8 cellular contexts compared by ENCODE assay signal in the genomic region with DNA sequence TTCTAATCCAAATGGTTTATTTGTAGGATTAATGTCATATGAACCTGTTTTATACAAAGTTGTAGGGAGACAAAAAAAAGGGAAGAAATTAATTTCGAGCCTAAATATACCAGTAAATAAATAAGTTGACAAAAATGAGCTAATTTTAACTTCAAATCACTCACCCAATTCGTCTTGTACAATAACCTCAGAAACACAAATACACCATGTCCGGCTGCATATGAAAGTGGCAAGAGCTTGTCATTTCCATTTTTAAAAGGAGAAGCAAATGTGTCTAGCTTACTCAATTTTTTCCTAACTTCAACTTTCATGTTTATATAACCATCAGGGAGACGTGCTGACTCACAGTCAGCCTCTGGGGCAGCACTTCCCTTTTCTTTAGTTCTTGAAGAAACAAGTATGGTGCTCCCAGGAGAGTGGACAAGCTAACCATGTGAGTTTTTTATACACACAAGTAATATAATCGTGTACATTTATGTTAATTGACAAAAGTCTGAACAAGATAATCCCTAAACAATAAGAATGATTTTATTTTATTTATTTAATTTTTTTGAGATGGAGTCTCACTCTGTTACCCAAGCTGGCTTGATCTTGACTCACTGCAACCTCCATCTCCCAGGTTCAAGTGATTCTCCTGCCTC. TPM values are rescaled to one million over a fixed set of nuclear protein-coding genes. Genes with fewer than 3 reads are reported as not detected.
DNase-seq lines count a peak whose midpoint lies in the region; ATAC-seq and TF ChIP-seq lines count a peak whose summit lies in the region.

No MANE protein-coding gene starts in this region.

- H3K27me3 Mint-ChIP-seq in activated naive CD8-positive, alpha-beta T cell treated with anti-CD3 and anti-CD28 coated beads for 36 hours = no peaks in the 10 kb centered on the region

- peaks cover 31% of the 10 kb centered on the region for H3K4me1 Mint-ChIP-seq in activated naive CD8-positive, alpha-beta T cell treated with anti-CD3 and anti-CD28 coated beads for 36 hours

- H3K4me1 ChIP-seq in tibial nerve = peaks cover 0 to 7% (median 0%) of the 10 kb centered on the region in 4 donors

- peaks cover 1% of the 10 kb centered on the region for H3K9me3 Mint-ChIP-seq in activated naive CD8-positive, alpha-beta T cell treated with anti-CD3 and anti-CD28 coated beads for 36 hours

- H3K27ac Mint-ChIP-seq in activated naive CD8-positive, alpha-beta T cell treated with anti-CD3 and anti-CD28 coated beads for 36 hours = peak overlapping the region; percentile 35

- H3K36me3 ChIP-seq in tibial nerve = no peaks in the 10 kb centered on the region

- WGBS in tibial nerve, 2 donors = 46 to 51% methylated on average over 5 of the region's 5 CpGs

- peak overlapping the region in 2 of 4 donors; percentile 54 to 71 for H3K27ac ChIP-seq in tibial nerve

- H3K36me3 Mint-ChIP-seq in activated naive CD8-positive, alpha-beta T cell treated with anti-CD3 and anti-CD28 coated beads for 36 hours = peaks cover 1% of the 10 kb centered on the region

- ATAC-seq in GM21367 (IDR thresholded peaks at IDR 0.05; ENCODE audit: unreplicated experiment) (peak; percentile 90), HG03571 (IDR thresholded peaks at IDR 0.05; ENCODE audit: unreplicated experiment) (peak; percentile 88)

- no peak for TF ChIP-seq POLR2A in tibial nerve (IDR thresholded peaks at IDR 0.05)

- no peaks in the 10 kb centered on the region for H3K27me3 ChIP-seq in tibial nerve

- H3K4me3 ChIP-seq in tibial nerve = no peak overlapping the region

- TF ChIP-seq CTCF in tibial nerve (IDR thresholded peaks at IDR 0.05) = no peak

- H3K9me3 ChIP-seq in tibial nerve = no peaks in the 10 kb centered on the region

- TF ChIP-seq EP300 in tibial nerve (IDR thresholded peaks at IDR 0.05) = peak; percentile 67 to 74

- DNase-seq in ELR (ENCODE audit: low read depth) = peak; percentile 89
- no peak for DNase-seq in activated naive CD8-positive, alpha-beta T cell treated with anti-CD3 and anti-CD28 coated beads for 36 hours
- peak; percentile 93 for DNase-seq in iris pigment epithelial cell (ENCODE audit: low read depth)
- DNase-seq in tibial nerve (ENCODE audit: low spot score in 2 of 2) = peak in 1 of 2 donors; percentile 59
- DNase-seq in RKO (ENCODE audit: low spot score) = no peak
- no peak for DNase-seq in DMS153 (lab: John Stamatoyannopoulos, UW)

- no peak overlapping the region for H3K4me3 Mint-ChIP-seq in activated naive CD8-positive, alpha-beta T cell treated with anti-CD3 and anti-CD28 coated beads for 36 hours

RNA-seq across cellular contexts. Expression of a gene that starts 55.5 kb away (rescaled TPM):
- 100 to 1,000 TPM; 129 to 141 TPM for total RNA-seq in activated naive CD8-positive, alpha-beta T cell treated with anti-CD3 and anti-CD28 coated beads for 36 hours
- total RNA-seq in tibial nerve = 100 to 1,000 TPM; 103 to 127 (median 116) TPM

Comparison
In these comparisons a context has a peak if more than half of its experiments do, and no peak if none do; other contexts are left out.
1. DNase-seq: peak in ELR (single experiment) and iris pigment epithelial cell (single experiment); none in activated naive CD8-positive, alpha-beta T cell treated with anti-CD3 and anti-CD28 coated beads for 36 hours (single experiment), RKO (single experiment) and DMS153 (single experiment).